Comparison of ENCODE assay signal across 8 cellular contexts in the genomic region with DNA sequence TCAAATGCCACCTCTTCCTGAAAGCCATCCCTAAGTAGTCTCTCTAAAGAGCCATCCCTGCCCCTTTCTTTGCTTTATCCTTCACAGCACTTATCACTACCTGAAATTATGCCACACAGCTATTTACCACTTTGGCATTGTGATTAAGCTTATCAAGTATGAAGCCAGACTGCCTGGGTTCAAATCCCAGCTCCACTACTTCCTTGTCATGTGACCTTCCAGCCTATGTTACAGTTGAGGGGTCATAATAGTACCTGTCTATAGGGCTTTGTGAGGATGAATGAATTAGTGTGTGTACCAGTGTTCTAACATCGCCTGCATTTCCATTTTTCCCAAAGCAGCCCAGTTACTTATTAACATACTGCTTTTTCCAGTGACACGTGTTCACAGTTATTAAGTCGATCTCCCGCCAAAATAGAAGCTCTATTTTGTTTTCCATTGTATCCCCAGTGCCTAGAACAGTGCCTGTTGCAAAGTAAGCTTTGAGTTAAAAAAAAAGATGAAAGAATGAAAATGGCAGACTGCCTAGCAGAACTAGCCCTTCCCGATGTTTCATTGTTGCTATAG. TPM values are rescaled to one million over a fixed set of nuclear protein-coding genes. Genes with fewer than 3 reads are reported as not detected.
DNase-seq lines count a peak whose midpoint lies in the region; FAIRE-seq and TF ChIP-seq lines count a peak whose summit lies in the region.

No MANE protein-coding gene starts in this region.

- H3K27ac ChIP-seq in OCI-LY1 (ENCODE audit: low read depth, low read length, poor library complexity, severe bottlenecking): peak overlapping the region; percentile 42
- peak overlapping the region; percentile 38 to 84 (median 71) for H3K27ac ChIP-seq in spleen

- H3K4me3 ChIP-seq in OCI-LY1 (ENCODE audit: low read depth, low read length, poor library complexity, severe bottlenecking) (peak overlapping the region; percentile 87), fibroblast of pulmonary artery (replicated peaks; ENCODE audit: low read depth, low read length) (peak overlapping the region; percentile 92), spleen (peak overlapping the region; percentile 55 to 88 (median 64))

- peaks cover 15% of the 10 kb centered on the region; the same call in 1 of the 2 replicates for H3K36me3 ChIP-seq in OCI-LY1 (ENCODE audit: insufficient read depth, low read length)
- H3K36me3 ChIP-seq in spleen: peaks cover 0 to 4% (median 0%) of the 10 kb centered on the region in 6 donors

- TF ChIP-seq POLR2A in spleen (IDR thresholded peaks at IDR 0.05) (no peak), H54 (IDR thresholded peaks at IDR 0.05; ENCODE audit: low read depth, low read length) (no peak)

- peaks cover 20% of the 10 kb centered on the region for H3K4me1 ChIP-seq in OCI-LY1 (ENCODE audit: insufficient read depth, low read length, severe bottlenecking)
- H3K4me1 ChIP-seq in spleen: peaks cover 0 to 36% (median 30%) of the 10 kb centered on the region in 6 donors

- intact Hi-C loops in spleen (cut with DNase I; ENCODE audit: low total_unique reads): no loop called here

- no peak for FAIRE-seq in H54 (lab: Jason Lieb, UNC)

- H4K20me1 ChIP-seq in OCI-LY1 (ENCODE audit: insufficient read depth, low read length): no peaks in the 10 kb centered on the region

- H3K9me3 ChIP-seq in OCI-LY1 (ENCODE audit: low read length): no peaks in the 10 kb centered on the region
- H3K9me3 ChIP-seq in spleen: no peaks in the 10 kb centered on the region

- DNase-seq in NCI-H2227 (lab: John Stamatoyannopoulos, UW; ENCODE audit: unreplicated experiment) (peak; percentile 28), NCI-H2227 treated with DMSO at 0.1 percent for 48 hours (lab: John Stamatoyannopoulos, UW) (no peak), fibroblast of pulmonary artery (ENCODE audit: low read depth) (no peak), spleen (no peak), medulla oblongata (ENCODE audit: extremely low spot score) (no peak), H54 (ENCODE audit: insufficient read length, low spot score) (no peak), NCI-H1105 treated with DMSO at 0.1 percent for 48 hours (lab: John Stamatoyannopoulos, UW) (no peak)

- H3K9me2 ChIP-seq in OCI-LY1 (ENCODE audit: low read depth, low read length): no peaks in the 10 kb centered on the region

- H2AFZ ChIP-seq in OCI-LY1 (ENCODE audit: low read length): no peak overlapping the region

- H3K79me2 ChIP-seq in OCI-LY1 (ENCODE audit: insufficient read depth, low read length): peaks cover 10% of the 10 kb centered on the region

- no peaks in the 10 kb centered on the region for H3K27me3 ChIP-seq in OCI-LY1 (ENCODE audit: insufficient read depth, low read length)
- H3K27me3 ChIP-seq in spleen (replicated peaks in 1 of 7): no peaks in the 10 kb centered on the region

- TF ChIP-seq CTCF in OCI-LY1 (IDR thresholded peaks at IDR 0.05; ENCODE audit: low read length) (no peak), fibroblast of pulmonary artery (IDR thresholded peaks at IDR 0.05; ENCODE audit: low read length, missing control alignments) (no peak), spleen (IDR thresholded peaks at IDR 0.05 in 8 of 11, conservative IDR thresholded peaks at IDR 0.05 in 3 of 11) (no peak)

- peak overlapping the region; percentile 81 for H3K4me2 ChIP-seq in OCI-LY1 (ENCODE audit: low read length)

- peak overlapping the region; percentile 95 for H3K9ac ChIP-seq in OCI-LY1 (ENCODE audit: low read length)

- 11 to 22% (median 19%) methylated on average over 5 of the region's 5 CpGs for WGBS in spleen, 5 donors

- H3F3A ChIP-seq in OCI-LY1 (ENCODE audit: insufficient read depth, low read length): no peaks in the 10 kb centered on the region

RNA-seq across cellular contexts. Expression of gene ZSWIM9, which starts 32.8 kb away (rescaled TPM):
- 1 to 10 TPM; 1.3 to 9.3 (median 5.2) TPM for total RNA-seq in spleen
- polyA plus RNA-seq in spleen: 1 to 10 TPM; 1.6 to 4.3 (median 2.0) TPM

RNA-seq across cellular contexts. Expression of gene LIG1, which starts 33.2 kb away (rescaled TPM):
- total RNA-seq in spleen: 10 to 100 TPM; 26.5 to 44.7 (median 33.5) TPM
- polyA plus RNA-seq in spleen: 10 to 100 TPM; 44.1 to 68.4 (median 49.1) TPM

RNA-seq across cellular contexts. Expression of gene CARD8, which starts 52.4 kb away (rescaled TPM):
- total RNA-seq in spleen: 100 to 1,000 TPM; 147 to 238 (median 178) TPM
- 10 to 100 TPM; 61.8 to 83.8 (median 71.2) TPM for polyA plus RNA-seq in spleen
